In genomic region chr15:82445420-82445819, GRCh38 we compare ENCODE assay signal across 8 cellular contexts. TPM values are rescaled to one million over a fixed set of nuclear protein-coding genes. Genes with fewer than 3 reads are reported as not detected.
DNase-seq lines count a peak whose midpoint lies in the region; ATAC-seq and TF ChIP-seq lines count a peak whose summit lies in the region.
"Not testable (repeated sequence)": the region's sequence is repeated elsewhere in the genome, so short reads cannot be mapped to it uniquely, and the experiment has no call there.

No MANE protein-coding gene starts in this region.

- H3K27ac ChIP-seq in BLaER1 treated with 17β-estradiol and CSF1 and Interleukin-3, amounts not matched to agents 10 nM and 100 nM = peak overlapping the region in 4 of 11 experiments; percentile 40 to 62 (median 52); a peak in 6 of 22 replicates
- H3K27ac ChIP-seq in MM.1S (ENCODE audit: low read length); fibroblast of lung (ENCODE audit: insufficient read depth, low read length): not testable (repeated sequence)
- H3K27ac ChIP-seq in ascending aorta (peak overlapping the region; percentile 65 to 89), lower lobe of right lung (peak overlapping the region; percentile 65), gastrocnemius medialis (peak overlapping the region in 1 of 4 donors; percentile 58), thoracic aorta (peak overlapping the region; percentile 43 to 70)

- TF ChIP-seq POLR2A in gastrocnemius medialis (IDR thresholded peaks at IDR 0.05) = not testable (repeated sequence)

- not testable (repeated sequence) for H3K27me3 ChIP-seq in BLaER1 treated with 17β-estradiol and CSF1 and Interleukin-3, amounts not matched to agents 10 nM and 100 nM; MM.1S (replicated peaks; ENCODE audit: insufficient read depth, low read length); ascending aorta; fibroblast of lung (ENCODE audit: control insufficient read depth, insufficient read depth, low read length); lower lobe of right lung (ENCODE audit: low read depth); gastrocnemius medialis; thoracic aorta (replicated peaks; ENCODE audit: insufficient read depth)

- H3K4me3 Mint-ChIP-seq in activated CD4-positive, alpha-beta memory T cell treated with anti-CD3 and anti-CD28 coated beads, Interleukin-2, amount 10 ng/mL, durations not matched to agents 7 days and 5 days = not testable (repeated sequence)

- H2AFZ ChIP-seq in MM.1S (ENCODE audit: low read length) = 0 out of 2 replicates have a peak overlapping the region, but pooled peaks have one; percentile 23
- not testable (repeated sequence) for H2AFZ ChIP-seq in fibroblast of lung (ENCODE audit: low read length)

- intact Hi-C loops in ascending aorta (cut with DNase I); lower lobe of right lung (cut with DNase I); gastrocnemius medialis (cut with DNase I; ENCODE audit: low total_unique reads): not testable (repeated sequence)

- H3K9me3 ChIP-seq in BLaER1 treated with 17β-estradiol and CSF1 and Interleukin-3, amounts not matched to agents 10 nM and 100 nM (replicated peaks in 1 of 11); MM.1S (replicated peaks; ENCODE audit: insufficient read depth, low read length); ascending aorta; fibroblast of lung (ENCODE audit: control insufficient read depth, insufficient read depth, low read depth, low read length); lower lobe of right lung; gastrocnemius medialis; thoracic aorta: not testable (repeated sequence)

- H3K4me3 ChIP-seq in BLaER1 treated with 17β-estradiol and CSF1 and Interleukin-3, amounts not matched to agents 10 nM and 100 nM = peak overlapping the region; percentile 53 to 68 (median 58); a peak in 19 of 20 replicates
- H3K4me3 ChIP-seq in MM.1S (ENCODE audit: low read length) = peak overlapping the region; percentile 36
- peak overlapping the region; percentile 26 to 67 for H3K4me3 ChIP-seq in ascending aorta
- H3K4me3 ChIP-seq in fibroblast of lung (replicated peaks in 1 of 4; ENCODE audit: control extremely low read depth in 1 of 4, insufficient read depth in 1 of 4, low read depth in 3 of 4, low read length in 4 of 4) = peak overlapping the region in 2 of 4 experiments; percentile 39 to 46
- peak overlapping the region; percentile 50 for H3K4me3 ChIP-seq in lower lobe of right lung
- peak overlapping the region; percentile 38 to 54 (median 48) for H3K4me3 ChIP-seq in gastrocnemius medialis
- H3K4me3 ChIP-seq in thoracic aorta = peak overlapping the region; percentile 71

- H3K27me3 Mint-ChIP-seq in activated CD4-positive, alpha-beta memory T cell treated with anti-CD3 and anti-CD28 coated beads, Interleukin-2, amount 10 ng/mL, durations not matched to agents 7 days and 5 days = not testable (repeated sequence)

- H3K4me2 ChIP-seq in BLaER1 treated with 17β-estradiol and CSF1 and Interleukin-3, amounts not matched to agents 10 nM and 100 nM = peak overlapping the region; percentile 57 to 81 (median 75)
- H3K4me2 ChIP-seq in MM.1S (ENCODE audit: low read depth, low read length) = peak overlapping the region; percentile 47; the same call in 1 of the 2 replicates
- H3K4me2 ChIP-seq in fibroblast of lung (ENCODE audit: extremely low read depth, insufficient read depth, low read length) = not testable (repeated sequence)

- POLR2A ChIA-PET in activated CD4-positive, alpha-beta memory T cell treated with anti-CD3 and anti-CD28 coated beads, Interleukin-2, amount 10 ng/mL, durations not matched to agents 7 days and 5 days (lab: Charles Lee) = not testable (repeated sequence)

- not testable (repeated sequence) for H3K79me2 ChIP-seq in MM.1S (ENCODE audit: low read length); fibroblast of lung (ENCODE audit: control insufficient read depth, insufficient read depth, low read length)

- not testable (repeated sequence) for H4K20me1 ChIP-seq in BLaER1 treated with 17β-estradiol and CSF1 and Interleukin-3, amounts not matched to agents 10 nM and 100 nM; MM.1S (ENCODE audit: insufficient read depth, low read length); fibroblast of lung (ENCODE audit: control insufficient read depth, extremely low read depth, insufficient read depth, low read length)

- peak overlapping the region; percentile 37 to 79 (median 65); a peak in 17 of 22 replicates for H3K9ac ChIP-seq in BLaER1 treated with 17β-estradiol and CSF1 and Interleukin-3, amounts not matched to agents 10 nM and 100 nM
- H3K9ac ChIP-seq in MM.1S (ENCODE audit: low read length) = not testable (repeated sequence)
- H3K9ac ChIP-seq in fibroblast of lung (ENCODE audit: insufficient read depth, low read length) = peak overlapping the region; percentile 30

- not testable (repeated sequence) for ATAC-seq in lower lobe of right lung; gastrocnemius medialis; thoracic aorta (ENCODE audit: insufficient number of reproducible peaks, low FRiP score, low read depth)

- in situ Hi-C loops in gastrocnemius medialis (cut with MboI; ENCODE audit: low sequenced_read_pairs in 4 of 4) = not testable (repeated sequence)

- not testable (repeated sequence) for H3K36me3 ChIP-seq in BLaER1 treated with 17β-estradiol and CSF1 and Interleukin-3, amounts not matched to agents 10 nM and 100 nM; MM.1S (replicated peaks; ENCODE audit: insufficient read depth, low read length); ascending aorta; fibroblast of lung (ENCODE audit: control insufficient read depth, insufficient read depth, low read length); lower lobe of right lung; gastrocnemius medialis; thoracic aorta

- not testable (repeated sequence) for H3K9me2 ChIP-seq in MM.1S (replicated peaks; ENCODE audit: insufficient read depth, low read length)

- H3K9me3 Mint-ChIP-seq in activated CD4-positive, alpha-beta memory T cell treated with anti-CD3 and anti-CD28 coated beads, Interleukin-2, amount 10 ng/mL, durations not matched to agents 7 days and 5 days = not testable (repeated sequence)

- not testable (repeated sequence) for H3K27ac Mint-ChIP-seq in activated CD4-positive, alpha-beta memory T cell treated with anti-CD3 and anti-CD28 coated beads, Interleukin-2, amount 10 ng/mL, durations not matched to agents 7 days and 5 days

- CTCF ChIA-PET in activated CD4-positive, alpha-beta memory T cell treated with anti-CD3 and anti-CD28 coated beads, Interleukin-2, amount 10 ng/mL, durations not matched to agents 7 days and 5 days (lab: Charles Lee) = not testable (repeated sequence)

- TF ChIP-seq CTCF in MM.1S (IDR thresholded peaks at IDR 0.05; ENCODE audit: low read length); ascending aorta (IDR thresholded peaks at IDR 0.05); fibroblast of lung (conservative IDR thresholded peaks at IDR 0.05 in 1 of 2, IDR thresholded peaks at IDR 0.05 in 1 of 2; ENCODE audit: low read depth in 1 of 2, low read length in 2 of 2); lower lobe of right lung (IDR thresholded peaks at IDR 0.05): not testable (repeated sequence)
- peak in 1 of 5 experiments; percentile 14 for TF ChIP-seq CTCF in gastrocnemius medialis (IDR thresholded peaks at IDR 0.05 in 4 of 5, conservative IDR thresholded peaks at IDR 0.05 in 1 of 5)
- TF ChIP-seq CTCF in thoracic aorta (IDR thresholded peaks at IDR 0.05) = peak; percentile 19

- DNase-seq in MM.1S; ascending aorta (ENCODE audit: low spot score in 2 of 2); fibroblast of lung (ENCODE audit: low read depth in 2 of 2); thoracic aorta (ENCODE audit: low spot score): not testable (repeated sequence)
- peak; percentile 17 for DNase-seq in activated CD4-positive, alpha-beta memory T cell treated with anti-CD3 and anti-CD28 coated beads, Interleukin-2, amount 10 ng/mL, durations not matched to agents 7 days and 5 days
- DNase-seq in lower lobe of right lung = peak; percentile 46
- peak; percentile 1 to 53 for DNase-seq in gastrocnemius medialis

- H3K36me3 Mint-ChIP-seq in activated CD4-positive, alpha-beta memory T cell treated with anti-CD3 and anti-CD28 coated beads, Interleukin-2, amount 10 ng/mL, durations not matched to agents 7 days and 5 days (ENCODE audit: low read depth) = not testable (repeated sequence)

- not testable (repeated sequence) for H3K4me1 Mint-ChIP-seq in activated CD4-positive, alpha-beta memory T cell treated with anti-CD3 and anti-CD28 coated beads, Interleukin-2, amount 10 ng/mL, durations not matched to agents 7 days and 5 days

- H3K4me1 ChIP-seq in BLaER1 treated with 17β-estradiol and CSF1 and Interleukin-3, amounts not matched to agents 10 nM and 100 nM; MM.1S (ENCODE audit: low read length); ascending aorta; fibroblast of lung (ENCODE audit: control insufficient read depth, extremely low read depth, insufficient read depth, low read length); lower lobe of right lung; gastrocnemius medialis; thoracic aorta (ENCODE audit: control insufficient read depth in 1 of 2, low read depth in 2 of 2): not testable (repeated sequence)

- not testable (repeated sequence) for H3F3A ChIP-seq in MM.1S (ENCODE audit: insufficient read depth, low read length)

RNA-seq across cellular contexts. Expression of gene GOLGA6L9, which starts 15.8 kb away (rescaled TPM):
- total RNA-seq in activated CD4-positive, alpha-beta memory T cell treated with anti-CD3 and anti-CD28 coated beads, Interleukin-2, amount 10 ng/mL, durations not matched to agents 7 days and 5 days = 1 to 10 TPM; 1.2 to 1.4 TPM
- total RNA-seq in ascending aorta (1.5 TPM), fibroblast of lung (1.5 TPM in 2 replicates), lower lobe of right lung (6.0 TPM), gastrocnemius medialis (1 to 10 TPM; 1.4 to 3.4 (median 1.8) TPM), thoracic aorta (1 to 10 TPM; 1.8 to 3.2 TPM)
- 0.81 and 0.89 TPM in 2 replicates for polyA plus RNA-seq in fibroblast of lung
- polyA plus RNA-seq in fibroblast of lung (2012) = 0.75 and 0.77 TPM in 2 replicates
- 0.12 and 0.59 TPM in 2 replicates for polyA minus RNA-seq in fibroblast of lung (ENCODE audit: low replicate concordance)
